In the genomic region with DNA sequence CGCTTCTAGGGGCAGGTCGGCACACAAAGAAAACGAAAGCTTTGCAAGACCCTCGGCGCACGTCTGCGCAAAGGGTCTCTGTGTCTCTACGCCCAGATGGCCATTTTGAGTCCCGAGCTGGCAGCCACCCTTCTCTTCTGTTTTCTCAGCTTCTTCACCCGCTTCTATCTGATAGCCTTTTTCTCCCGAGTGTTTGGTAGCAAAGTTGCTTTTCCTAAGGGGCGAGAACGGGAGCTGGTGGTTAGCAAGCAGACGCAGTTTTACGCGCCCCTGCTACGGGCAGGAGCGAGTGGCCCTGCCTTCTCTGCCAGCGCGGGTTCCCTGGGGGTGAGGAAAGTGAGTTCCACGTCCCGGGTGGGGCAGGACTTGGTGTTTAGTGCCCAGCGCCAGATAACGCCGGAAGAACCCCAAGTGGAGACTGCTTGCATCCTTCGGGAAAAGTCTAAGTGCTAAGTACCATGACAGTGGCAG, we compare ENCODE assay signal across 8 cellular contexts. TPM values are rescaled to one million over a fixed set of nuclear protein-coding genes. Genes with fewer than 3 reads are reported as not detected.
DNase-seq lines count a peak whose midpoint lies in the region; ATAC-seq and TF ChIP-seq lines count a peak whose summit lies in the region.

No MANE protein-coding gene starts in this region.

- H3K9me3 Mint-ChIP-seq in CD8-positive, alpha-beta T cell: no peaks in the 10 kb centered on the region

- H3K27ac ChIP-seq in CD8-positive, alpha-beta T cell (ENCODE audit: low read depth, low read length): no peak overlapping the region
- H3K27ac ChIP-seq in parathyroid adenoma: no peak overlapping the region

- CTCF ChIA-PET in CD8-positive, alpha-beta T cell (lab: Charles Lee): interaction anchor here (0.5 to 1.2 kb wide), 2 partner anchors 30 to 74 kb away, joined by 3 to 5 read pairs; no protein-coding TSS in a partner anchor

- peak overlapping the region; percentile 43 for H3K4me3 ChIP-seq in CD8-positive, alpha-beta T cell (ENCODE audit: low read depth, low read length)
- H3K4me3 ChIP-seq in Jurkat, Clone E6-1 (ENCODE audit: low read length): peak overlapping the region; percentile 53
- peak overlapping the region; percentile 51 for H3K4me3 ChIP-seq in WI38 (ENCODE audit: low read depth, low read length)
- H3K4me3 ChIP-seq in parathyroid adenoma (ENCODE audit: low read depth, low read length): peak overlapping the region; percentile 24

- H3K79me2 ChIP-seq in parathyroid adenoma: peaks cover 14% of the 10 kb centered on the region

- H3K4me1 Mint-ChIP-seq in CD8-positive, alpha-beta T cell (ENCODE audit: low read depth): peaks cover 32% of the 10 kb centered on the region

- H3K36me3 Mint-ChIP-seq in CD8-positive, alpha-beta T cell: peaks cover 7% of the 10 kb centered on the region

- DNase-seq in CD8-positive, alpha-beta T cell: peak in 1 of 7 experiments; percentile 50
- no peak for DNase-seq in Jurkat, Clone E6-1 (ENCODE audit: low read depth, low spot score)
- DNase-seq in fibroblast of peridontal ligament (ENCODE audit: extremely low read depth) (peak; percentile 27), NCI-H1694 treated with DMSO at 0.1 percent for 48 hours (lab: John Stamatoyannopoulos, UW) (no peak), activated gamma-delta T cell treated with Interleukin-2 at 50 U/mL for 16 hours (no peak)

- H3K9ac ChIP-seq in parathyroid adenoma: no peak overlapping the region

- H3K27me3 Mint-ChIP-seq in CD8-positive, alpha-beta T cell (ENCODE audit: low read depth): peaks cover 24% of the 10 kb centered on the region

- POLR2A ChIA-PET in CD8-positive, alpha-beta T cell (lab: Charles Lee): interaction anchor here (0.8 kb wide), 1 partner anchor 110 kb away, joined by 3 read pairs; no protein-coding TSS in a partner anchor

- H3K4me1 ChIP-seq in CD8-positive, alpha-beta T cell (ENCODE audit: insufficient read depth, low read length): peaks cover 22% of the 10 kb centered on the region
- peaks cover 7% of the 10 kb centered on the region for H3K4me1 ChIP-seq in parathyroid adenoma

- peak overlapping the region; percentile 83 for H3K4me3 Mint-ChIP-seq in CD8-positive, alpha-beta T cell

- no peak overlapping the region for H3K27ac Mint-ChIP-seq in CD8-positive, alpha-beta T cell

- H3K9me3 ChIP-seq in CD8-positive, alpha-beta T cell (ENCODE audit: low read length): no peaks in the 10 kb centered on the region
- no peaks in the 10 kb centered on the region for H3K9me3 ChIP-seq in parathyroid adenoma (ENCODE audit: control insufficient read depth, low read length)

- H3K4me2 ChIP-seq in parathyroid adenoma (ENCODE audit: low read length): peak overlapping the region; percentile 47

- no peaks in the 10 kb centered on the region for H3K36me3 ChIP-seq in CD8-positive, alpha-beta T cell (ENCODE audit: insufficient read depth, low read length)
- no peaks in the 10 kb centered on the region for H3K36me3 ChIP-seq in parathyroid adenoma (ENCODE audit: control insufficient read depth, insufficient read depth, low read length)

- H2AFZ ChIP-seq in parathyroid adenoma: peak overlapping the region; percentile 85

- no peak for TF ChIP-seq CTCF in CD8-positive, alpha-beta T cell (IDR thresholded peaks at IDR 0.05)
- TF ChIP-seq CTCF in WI38 (IDR thresholded peaks at IDR 0.05; ENCODE audit: low read depth, low read length) (no peak), parathyroid adenoma (IDR thresholded peaks at IDR 0.05) (no peak)

- H3K27me3 ChIP-seq in CD8-positive, alpha-beta T cell (ENCODE audit: insufficient read depth, low read length): peaks cover 6% of the 10 kb centered on the region
- no peaks in the 10 kb centered on the region for H3K27me3 ChIP-seq in parathyroid adenoma (ENCODE audit: control insufficient read depth, insufficient read depth, low read length)

- intact Hi-C loops in CD8-positive, alpha-beta T cell (cut with DNase I, micrococcal nuclease): loop anchor here in 1 of 2 experiments (10.0 kb wide), 2 partner anchors 461 to 1279 kb away; a partner anchor contains a TSS

- ATAC-seq in CD8-positive, alpha-beta T cell: no peak
- no peak for ATAC-seq in HG03095 (IDR thresholded peaks at IDR 0.05; ENCODE audit: unreplicated experiment)

RNA-seq across cellular contexts. Expression of a gene that starts 2.9 kb away (rescaled TPM):
- total RNA-seq in CD8-positive, alpha-beta T cell: 10 to 100 TPM; 24.8 to 25.5 TPM
- polyA plus RNA-seq in Jurkat, Clone E6-1 (2012; ENCODE audit: insufficient read depth, insufficient read length): 37.8 TPM

RNA-seq across cellular contexts. Expression of a gene that starts 8.7 kb away (rescaled TPM):
- total RNA-seq in CD8-positive, alpha-beta T cell: not detected
- polyA plus RNA-seq in Jurkat, Clone E6-1 (2012; ENCODE audit: insufficient read depth, insufficient read length): not detected
